ENCODE assay signal across 14 cellular contexts in the genomic region with DNA sequence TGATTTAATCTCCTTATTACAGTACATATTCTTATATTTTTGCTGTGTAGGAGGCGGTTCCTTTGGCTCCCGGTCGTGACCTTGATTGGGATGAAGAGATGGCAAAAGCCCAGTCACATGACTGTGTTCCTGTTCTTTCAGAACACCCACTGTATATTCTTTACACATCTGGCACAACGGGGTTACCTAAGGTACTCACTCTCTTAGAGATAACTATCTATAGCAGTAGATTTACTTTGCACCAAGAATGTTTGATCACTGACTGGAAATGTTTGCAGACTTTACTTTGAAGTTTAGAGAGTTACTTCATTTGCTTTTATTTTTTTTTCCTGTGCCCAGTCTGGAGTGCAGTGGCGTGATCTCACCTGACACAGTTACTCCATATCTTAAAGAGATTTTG.
"Had no signal": no experiment of that assay in that cellular context is flagged by ENCODE, and none has a peak within 500 bp of the region (broad histone marks: within the 10 kb centered on the region; RNA-seq: fewer than 3 reads in every experiment).

No MANE protein-coding gene starts in this region.

- H3K36me3 ChIP-seq: neural progenitor cell, ovary, right atrium auricular region had no signal

- ATAC-seq: activated naive CD4-positive, alpha-beta T cell treated with anti-CD3 and anti-CD28 coated beads, Interleukin-2, amount 50 U/mL, for 72 hours; stimulated activated memory B cell treated with anti-CD40 and anti-IgM and Interleukin-4, amounts not matched to agents 10 μg/mL and 1 μg/mL and 100 μg/mL, for 72 hours had no signal

- H3K4me2 ChIP-seq: neural progenitor cell, smooth muscle cell had no signal

- H3K27me3 ChIP-seq: neural progenitor cell, ovary, right atrium auricular region had no signal

- H3K9ac ChIP-seq: neural progenitor cell had no signal

- H3K4me3 ChIP-seq: neural progenitor cell, ovary, right atrium auricular region, smooth muscle cell had no signal

- DNase-seq: activated CD4-positive, alpha-beta T cell treated with anti-CD3 and anti-CD28 coated beads, Interleukin-2, amount 50 U/mL, for 4 hours; activated CD4-positive, CD25-positive, alpha-beta regulatory T cell treated with anti-CD3 and anti-CD28 coated beads, Interleukin-2, amount 50 U/mL, for 72 hours; activated effector memory CD4-positive, alpha-beta T cell treated with Interleukin-2 at 50 U/mL for 16 hours; activated T-cell treated with anti-CD3 and anti-CD28 coated beads, Interleukin-2, amount 50 U/mL, for 24 hours; hypothalamus; mesenchymal stem cell; ovary; SW 1271; trophoblast cell had no signal

- H3K9me3 ChIP-seq: ovary, right atrium auricular region had no signal

- H2AFZ ChIP-seq: neural progenitor cell had no signal

- H3K27ac ChIP-seq: neural progenitor cell, ovary, right atrium auricular region had no signal

- H3K4me1 ChIP-seq: right atrium auricular region had no signal
